11 cellular contexts compared by ENCODE assay signal in the genomic region with DNA sequence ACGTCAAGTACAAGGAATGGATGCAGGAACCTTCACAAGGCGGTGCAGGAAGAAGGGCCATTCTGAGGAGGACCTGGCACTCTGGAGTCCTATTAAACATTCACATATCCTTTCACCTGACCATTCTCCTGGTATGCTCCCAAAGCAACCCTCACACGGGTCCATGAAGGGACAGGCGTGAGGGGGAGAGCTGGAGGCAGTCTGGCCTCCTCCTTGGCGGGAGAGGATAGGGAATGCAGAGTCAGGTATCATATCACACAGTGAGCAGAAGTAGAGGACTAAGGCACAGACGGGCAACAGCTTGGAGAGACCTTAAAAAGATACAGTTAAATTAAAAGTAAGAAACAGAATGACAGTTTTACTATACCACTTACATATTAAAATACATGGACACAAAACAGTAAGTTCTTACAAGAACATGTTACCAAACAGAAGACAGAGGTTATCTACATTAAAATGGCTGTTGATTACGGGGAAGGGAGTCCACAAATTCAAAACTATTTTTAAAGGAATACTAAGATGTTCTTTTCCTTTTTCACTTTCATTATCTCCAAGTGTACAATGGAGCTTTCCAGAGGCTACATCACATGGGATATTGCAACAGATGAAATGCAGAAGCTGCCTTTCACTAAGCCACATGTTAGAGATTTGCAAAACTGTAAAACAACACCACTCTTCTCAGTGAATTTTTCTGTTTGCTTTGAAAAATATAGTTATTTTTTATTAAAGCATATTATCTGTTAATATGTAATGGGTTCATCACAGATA. TPM values are rescaled to one million over a fixed set of nuclear protein-coding genes. Genes with fewer than 3 reads are reported as not detected.
A peak's percentile ranks its signal among the peaks of the same experiment; 100 is the strongest.
DNase-seq lines count a peak whose midpoint lies in the region; TF ChIP-seq lines count a peak whose summit lies in the region.
"Had no signal": no experiment of that assay in that cellular context is flagged by ENCODE, and none has a peak within 500 bp of the region (broad histone marks: within the 10 kb centered on the region; RNA-seq: fewer than 3 reads in every experiment).

No MANE protein-coding gene starts in this region.

- CTCF ChIA-PET in Caco-2 (lab: Charles Lee) = no interaction called here

- no peaks in the 10 kb centered on the region for H3K27me3 ChIP-seq in Caco-2 (replicated peaks; ENCODE audit: control insufficient read depth, insufficient read depth, low read length)
- H3K27me3 ChIP-seq: gastrocnemius medialis, ovary had no signal

- TF ChIP-seq CTCF in Caco-2 (IDR thresholded peaks at IDR 0.05; ENCODE audit: insufficient read depth in 1 of 2, low read depth in 1 of 2, low read length in 1 of 2, severe bottlenecking in 1 of 2, unreplicated experiment in 1 of 2) = no peak

- no peaks in the 10 kb centered on the region for H3K4me1 ChIP-seq in Caco-2
- H3K4me1 ChIP-seq: gastrocnemius medialis had no signal

- H3K4me3 ChIP-seq in Caco-2 (ENCODE audit: low read depth, low read length) = no peak overlapping the region
- H3K4me3 ChIP-seq: gastrocnemius medialis, ovary had no signal

- DNase-seq in Caco-2 (no peak), OCI-M1 (lab: John Stamatoyannopoulos, UW) (peak; percentile 80), globus pallidus (ENCODE audit: low spot score) (peak; percentile 37), renal cortical epithelial cell (ENCODE audit: low read depth) (peak; percentile 22), middle frontal gyrus (ENCODE audit: extremely low spot score, low spot score) (no peak), HUDEP-2 (lab: John Stamatoyannopoulos, UW; ENCODE audit: unreplicated experiment in 76 of 76) (no peak), mucosa of gallbladder (ENCODE audit: low spot score) (no peak), Ammon's horn (ENCODE audit: low spot score) (no peak)
- DNase-seq: gastrocnemius medialis, NCI-H82, ovary had no signal

- POLR2A ChIA-PET in Caco-2 (lab: Charles Lee) = no interaction called here

- no peak overlapping the region for H3K4me3 Mint-ChIP-seq in Caco-2 (ENCODE audit: unreplicated experiment)

- intact Hi-C loops in Caco-2 (cut with micrococcal nuclease; ENCODE audit: unreplicated experiment) = no loop called here

- peaks cover 51% of the 10 kb centered on the region for H3K36me3 Mint-ChIP-seq in Caco-2 (ENCODE audit: insufficient read depth, unreplicated experiment)

- H3K27ac Mint-ChIP-seq in Caco-2 (ENCODE audit: unreplicated experiment) = peak overlapping the region; percentile 22

- H3K27me3 Mint-ChIP-seq in Caco-2 (ENCODE audit: insufficient read depth, unreplicated experiment) = no peaks in the 10 kb centered on the region

- H3K4me1 Mint-ChIP-seq in Caco-2 (ENCODE audit: low read depth, unreplicated experiment) = no peaks in the 10 kb centered on the region

- BruUV-seq in Caco-2 (replicated peaks; lab: Mats Ljungman, UMichigan) = no TSS peak

- no peaks in the 10 kb centered on the region for H3K9me3 Mint-ChIP-seq in Caco-2 (ENCODE audit: unreplicated experiment)

- H3K9me3 ChIP-seq in Caco-2 = no peaks in the 10 kb centered on the region
- H3K9me3 ChIP-seq: gastrocnemius medialis, ovary had no signal

- H3K36me3 ChIP-seq in Caco-2 (ENCODE audit: control insufficient read depth, insufficient read depth, low read length) = no peaks in the 10 kb centered on the region; the same call in 1 of the 2 replicates
- H3K36me3 ChIP-seq: ovary had no signal

RNA-seq across cellular contexts. Expression of a gene that starts 53.8 kb away (rescaled TPM):
- total RNA-seq in Caco-2 (2022) (110 and 112 TPM in 2 replicates), renal cortical epithelial cell (68.8 and 140 TPM in 2 replicates), mucosa of gallbladder (88.4 TPM)

Comparison
In these comparisons a context has a peak if more than half of its experiments do, and no peak if none do; other contexts are left out.
1. DNase-seq: peak in OCI-M1 (single experiment), globus pallidus (single experiment) and renal cortical epithelial cell (single experiment); none in Caco-2 (0 of 2), middle frontal gyrus (single experiment), HUDEP-2 (0 of 76), mucosa of gallbladder (single experiment) and Ammon's horn (single experiment).